Comparison of ENCODE assay signal across 21 cellular contexts in genomic region chr2:205270689-205271088, GRCh38.
DNase-seq lines count a peak whose midpoint lies in the region; ATAC-seq and TF ChIP-seq lines count a peak whose summit lies in the region.
"Had no signal": no experiment of that assay in that cellular context is flagged by ENCODE, and none has a peak within 500 bp of the region (broad histone marks: within the 10 kb centered on the region; RNA-seq: fewer than 3 reads in every experiment).

No MANE protein-coding gene starts in this region.

- peaks cover 13% of the 10 kb centered on the region for H3K4me1 ChIP-seq in HEK293 (ENCODE audit: control insufficient read depth, insufficient read depth, low read length)
- no peaks in the 10 kb centered on the region for H3K4me1 ChIP-seq in foreskin keratinocyte
- H3K4me1 ChIP-seq: adrenal gland had no signal

- H3K4me3 ChIP-seq in HEK293 (ENCODE audit: low read depth, low read length) = no peak overlapping the region
- H3K4me3 ChIP-seq: adrenal gland, dorsolateral prefrontal cortex had no signal

- H3K27me3 ChIP-seq in foreskin keratinocyte = no peaks in the 10 kb centered on the region
- H3K27me3 ChIP-seq: adrenal gland, dorsolateral prefrontal cortex had no signal

- DNase-seq in COLO829 (ENCODE audit: low spot score) (peak; percentile 44), SW480 (ENCODE audit: low spot score) (peak; percentile 2), glomerular endothelial cell (ENCODE audit: extremely low read depth, low read depth, low spot score) (peak; percentile 75), foreskin keratinocyte (no peak), NOMO-1 (lab: John Stamatoyannopoulos, UW; ENCODE audit: unreplicated experiment in 2 of 2) (no peak)
- no peak for DNase-seq in stimulated activated CD4-positive, alpha-beta T cell treated with anti-CD3 and anti-CD28 coated beads, Interleukin-4, amount 100 ng/mL, for 4 hours
- DNase-seq: activated B cell treated with CpG ODN at 0.5 μM for 24 hours; activated CD4-positive, alpha-beta T cell treated with anti-CD3 and anti-CD28 coated beads, Interleukin-2, amount 50 U/mL, for 48 hours; activated gamma-delta T cell; dorsolateral prefrontal cortex; erythroblast; H7; Karpas-422; left cardiac atrium; naive thymus-derived CD8-positive, alpha-beta T cell; NCI-H2081; NCI-H526 had no signal

- no peaks in the 10 kb centered on the region for H3K36me3 ChIP-seq in HEK293 (ENCODE audit: control insufficient read depth in 2 of 2, insufficient read depth in 1 of 2, low read length in 2 of 2)
- H3K36me3 ChIP-seq: adrenal gland had no signal

- no peak for ATAC-seq in foreskin keratinocyte
- ATAC-seq: left cardiac atrium; naive thymus-derived CD8-positive, alpha-beta T cell; stimulated activated effector memory CD8-positive, alpha-beta T cell treated with anti-CD3 and anti-CD28 coated beads, Interleukin-12 subunit alpha, Interleukin-12 subunit beta, amount 100 ng/mL, for 72 hours had no signal

- H3K27ac ChIP-seq in HEK293 (ENCODE audit: extremely low read depth, low read depth, low read length) (no peak overlapping the region), foreskin keratinocyte (no peak overlapping the region)
- H3K27ac ChIP-seq: adrenal gland, dorsolateral prefrontal cortex, parathyroid adenoma had no signal

- POLR2A ChIA-PET in HEK293 (lab: Yijun Ruan, JAX) = no interaction called here

- H3K9me3 ChIP-seq in HEK293 (ENCODE audit: control insufficient read depth, insufficient read depth, low read depth, low read length) = no peaks in the 10 kb centered on the region
- H3K9me3 ChIP-seq: adrenal gland had no signal

- TF ChIP-seq CTCF in HEK293 (tag by site-specific recombination; IDR thresholded peaks at IDR 0.05) (no peak), foreskin keratinocyte (conservative IDR thresholded peaks at IDR 0.05) (no peak)

- CTCF ChIA-PET in HEK293 (lab: Yijun Ruan, JAX) = no interaction called here

TF ChIP-seq in HEK293, 187 proteins besides CTCF, POLR2A, EP300 and RAD21:
- TF ChIP-seq ZNF518A (tag by site-specific recombination; conservative IDR thresholded peaks at IDR 0.05; ENCODE audit: low read depth) (no peak), ZNF544 (tag by site-specific recombination; IDR thresholded peaks at IDR 0.05) (0 out of 2 replicates have a peak, but pooled peaks have one; percentile 31)

Comparison
In these comparisons a context has a peak if more than half of its experiments do, and no peak if none do; other contexts are left out.
1. DNase-seq: peak in COLO829 (single experiment), SW480 (single experiment) and glomerular endothelial cell (single experiment); none in stimulated activated CD4-positive, alpha-beta T cell treated with anti-CD3 and anti-CD28 coated beads, Interleukin-4, amount 100 ng/mL, for 4 hours (0 of 2), foreskin keratinocyte (0 of 2) and NOMO-1 (0 of 2).